1 cellular context compared by ENCODE assay signal in genomic region chr11:2146051-2146450, GRCh38.
TF ChIP-seq lines count a peak whose summit lies in the region.

No MANE protein-coding gene starts in this region.

TF ChIP-seq in HepG2, 621 proteins besides CTCF, POLR2A, EP300 and RAD21:
- TF ChIP-seq, protein P1, sequence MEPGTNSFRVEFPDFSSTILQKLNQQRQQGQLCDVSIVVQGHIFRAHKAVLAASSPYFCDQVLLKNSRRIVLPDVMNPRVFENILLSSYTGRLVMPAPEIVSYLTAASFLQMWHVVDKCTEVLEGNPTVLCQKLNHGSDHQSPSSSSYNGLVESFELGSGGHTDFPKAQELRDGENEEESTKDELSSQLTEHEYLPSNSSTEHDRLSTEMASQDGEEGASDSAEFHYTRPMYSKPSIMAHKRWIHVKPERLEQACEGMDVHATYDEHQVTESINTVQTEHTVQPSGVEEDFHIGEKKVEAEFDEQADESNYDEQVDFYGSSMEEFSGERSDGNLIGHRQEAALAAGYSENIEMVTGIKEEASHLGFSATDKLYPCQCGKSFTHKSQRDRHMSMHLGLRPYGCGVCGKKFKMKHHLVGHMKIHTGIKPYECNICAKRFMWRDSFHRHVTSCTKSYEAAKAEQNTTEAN (CRISPR knock-in tag; conservative IDR thresholded peaks at IDR 0.05), result no peak
- TF ChIP-seq, protein P2, sequence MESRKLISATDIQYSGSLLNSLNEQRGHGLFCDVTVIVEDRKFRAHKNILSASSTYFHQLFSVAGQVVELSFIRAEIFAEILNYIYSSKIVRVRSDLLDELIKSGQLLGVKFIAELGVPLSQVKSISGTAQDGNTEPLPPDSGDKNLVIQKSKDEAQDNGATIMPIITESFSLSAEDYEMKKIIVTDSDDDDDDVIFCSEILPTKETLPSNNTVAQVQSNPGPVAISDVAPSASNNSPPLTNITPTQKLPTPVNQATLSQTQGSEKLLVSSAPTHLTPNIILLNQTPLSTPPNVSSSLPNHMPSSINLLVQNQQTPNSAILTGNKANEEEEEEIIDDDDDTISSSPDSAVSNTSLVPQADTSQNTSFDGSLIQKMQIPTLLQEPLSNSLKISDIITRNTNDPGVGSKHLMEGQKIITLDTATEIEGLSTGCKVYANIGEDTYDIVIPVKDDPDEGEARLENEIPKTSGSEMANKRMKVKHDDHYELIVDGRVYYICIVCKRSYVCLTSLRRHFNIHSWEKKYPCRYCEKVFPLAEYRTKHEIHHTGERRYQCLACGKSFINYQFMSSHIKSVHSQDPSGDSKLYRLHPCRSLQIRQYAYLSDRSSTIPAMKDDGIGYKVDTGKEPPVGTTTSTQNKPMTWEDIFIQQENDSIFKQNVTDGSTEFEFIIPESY (CRISPR knock-in tag; IDR thresholded peaks at IDR 0.05), result peak; percentile 41; the same call in 1 of the 2 replicates
- no peak for TF ChIP-seq GLI4 (CRISPR knock-in tag; IDR thresholded peaks at IDR 0.05; ENCODE audit: borderline replicate concordance)
- no peak for TF ChIP-seq ARHGAP35 (CRISPR knock-in tag; IDR thresholded peaks at IDR 0.05; ENCODE audit: borderline replicate concordance)
TF ChIP-seq in HepG2: peak in this region for 1.
